Comparison of ENCODE assay signal across 1 cellular context in the genomic region with DNA sequence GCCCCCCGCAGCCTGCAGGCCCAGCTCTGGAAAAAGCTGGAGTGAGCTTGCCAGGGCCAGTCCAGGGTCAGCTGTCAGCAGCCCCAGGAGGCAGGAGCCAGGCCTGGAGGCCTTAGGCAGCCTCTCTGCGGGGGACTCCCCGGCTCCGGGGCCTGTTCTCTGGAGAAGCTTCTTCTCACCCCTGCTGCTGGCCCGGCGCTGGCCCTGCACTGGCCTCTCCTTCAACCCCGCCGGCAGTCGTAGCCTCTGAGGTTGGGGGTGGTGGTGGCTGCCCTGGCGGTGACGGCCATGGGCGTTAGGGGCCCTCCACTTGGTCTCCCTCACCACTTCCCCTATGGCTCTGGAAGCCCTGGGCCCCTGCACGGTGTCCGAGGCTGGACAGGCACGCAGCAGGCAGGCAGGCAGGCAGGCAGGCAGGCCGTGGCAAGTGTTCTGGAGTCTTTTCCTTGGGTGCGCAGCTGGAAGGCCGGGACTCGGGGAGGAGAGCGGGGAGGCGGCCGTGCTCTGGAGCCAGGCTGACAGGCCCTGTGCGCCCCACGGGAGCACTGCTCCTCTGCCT.
TF ChIP-seq lines count a peak whose summit lies in the region.

No MANE protein-coding gene starts in this region.

TF ChIP-seq in GM23338, 12 proteins besides CTCF, POLR2A, EP300 and RAD21:
- TF ChIP-seq, protein P1, sequence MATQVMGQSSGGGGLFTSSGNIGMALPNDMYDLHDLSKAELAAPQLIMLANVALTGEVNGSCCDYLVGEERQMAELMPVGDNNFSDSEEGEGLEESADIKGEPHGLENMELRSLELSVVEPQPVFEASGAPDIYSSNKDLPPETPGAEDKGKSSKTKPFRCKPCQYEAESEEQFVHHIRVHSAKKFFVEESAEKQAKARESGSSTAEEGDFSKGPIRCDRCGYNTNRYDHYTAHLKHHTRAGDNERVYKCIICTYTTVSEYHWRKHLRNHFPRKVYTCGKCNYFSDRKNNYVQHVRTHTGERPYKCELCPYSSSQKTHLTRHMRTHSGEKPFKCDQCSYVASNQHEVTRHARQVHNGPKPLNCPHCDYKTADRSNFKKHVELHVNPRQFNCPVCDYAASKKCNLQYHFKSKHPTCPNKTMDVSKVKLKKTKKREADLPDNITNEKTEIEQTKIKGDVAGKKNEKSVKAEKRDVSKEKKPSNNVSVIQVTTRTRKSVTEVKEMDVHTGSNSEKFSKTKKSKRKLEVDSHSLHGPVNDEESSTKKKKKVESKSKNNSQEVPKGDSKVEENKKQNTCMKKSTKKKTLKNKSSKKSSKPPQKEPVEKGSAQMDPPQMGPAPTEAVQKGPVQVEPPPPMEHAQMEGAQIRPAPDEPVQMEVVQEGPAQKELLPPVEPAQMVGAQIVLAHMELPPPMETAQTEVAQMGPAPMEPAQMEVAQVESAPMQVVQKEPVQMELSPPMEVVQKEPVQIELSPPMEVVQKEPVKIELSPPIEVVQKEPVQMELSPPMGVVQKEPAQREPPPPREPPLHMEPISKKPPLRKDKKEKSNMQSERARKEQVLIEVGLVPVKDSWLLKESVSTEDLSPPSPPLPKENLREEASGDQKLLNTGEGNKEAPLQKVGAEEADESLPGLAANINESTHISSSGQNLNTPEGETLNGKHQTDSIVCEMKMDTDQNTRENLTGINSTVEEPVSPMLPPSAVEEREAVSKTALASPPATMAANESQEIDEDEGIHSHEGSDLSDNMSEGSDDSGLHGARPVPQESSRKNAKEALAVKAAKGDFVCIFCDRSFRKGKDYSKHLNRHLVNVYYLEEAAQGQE (IDR thresholded peaks at IDR 0.05; ENCODE audit: unreplicated experiment), result no peak
- TF ChIP-seq CREB1 (CRISPR knock-in tag; IDR thresholded peaks at IDR 0.05; ENCODE audit: low read depth), result no peak
- TF ChIP-seq EZH2phosphoT487 (IDR thresholded peaks at IDR 0.05; ENCODE audit: unreplicated experiment), result peak; percentile 50
- TF ChIP-seq ZNF331 (CRISPR knock-in tag; IDR thresholded peaks at IDR 0.05; ENCODE audit: low read depth), result no peak
- no peak for TF ChIP-seq POLR2AphosphoS5 (IDR thresholded peaks at IDR 0.05; ENCODE audit: low read depth)
- peak; percentile 20 for TF ChIP-seq EZH2 (IDR thresholded peaks at IDR 0.05; ENCODE audit: low read depth, unreplicated experiment)
- no peak for TF ChIP-seq STAT1 (IDR thresholded peaks at IDR 0.05; ENCODE audit: unreplicated experiment)
- TF ChIP-seq ZNF462 (CRISPR knock-in tag; IDR thresholded peaks at IDR 0.05), result no peak
- TF ChIP-seq, protein P2, sequence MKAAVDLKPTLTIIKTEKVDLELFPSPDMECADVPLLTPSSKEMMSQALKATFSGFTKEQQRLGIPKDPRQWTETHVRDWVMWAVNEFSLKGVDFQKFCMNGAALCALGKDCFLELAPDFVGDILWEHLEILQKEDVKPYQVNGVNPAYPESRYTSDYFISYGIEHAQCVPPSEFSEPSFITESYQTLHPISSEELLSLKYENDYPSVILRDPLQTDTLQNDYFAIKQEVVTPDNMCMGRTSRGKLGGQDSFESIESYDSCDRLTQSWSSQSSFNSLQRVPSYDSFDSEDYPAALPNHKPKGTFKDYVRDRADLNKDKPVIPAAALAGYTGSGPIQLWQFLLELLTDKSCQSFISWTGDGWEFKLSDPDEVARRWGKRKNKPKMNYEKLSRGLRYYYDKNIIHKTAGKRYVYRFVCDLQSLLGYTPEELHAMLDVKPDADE (IDR thresholded peaks at IDR 0.05), result no peak
- no peak for TF ChIP-seq ZNF114 (CRISPR knock-in tag; IDR thresholded peaks at IDR 0.05)
- TF ChIP-seq JUNB (IDR thresholded peaks at IDR 0.05; ENCODE audit: unreplicated experiment), result no peak
- TF ChIP-seq NANOG (IDR thresholded peaks at IDR 0.05; ENCODE audit: borderline replicate concordance), result no peak
